ENCODE assay signal across 25 cellular contexts in genomic region chr5:131630963-131631350, GRCh38. TPM values are rescaled to one million over a fixed set of nuclear protein-coding genes. Genes with fewer than 3 reads are reported as not detected.
DNase-seq lines count a peak whose midpoint lies in the region; ATAC-seq and TF ChIP-seq lines count a peak whose summit lies in the region.
"Had no signal": no experiment of that assay in that cellular context is flagged by ENCODE, and none has a peak within 500 bp of the region (broad histone marks: within the 10 kb centered on the region; RNA-seq: fewer than 3 reads in every experiment).

No MANE protein-coding gene starts in this region.

- peaks cover 19% of the 10 kb centered on the region for H3K4me1 Mint-ChIP-seq in MCF 10A (ENCODE audit: insufficient read depth, unreplicated experiment)

- TF ChIP-seq CTCF in mammary epithelial cell (conservative IDR thresholded peaks at IDR 0.05 in 1 of 2, IDR thresholded peaks at IDR 0.05 in 1 of 2; ENCODE audit: extremely low read depth in 1 of 2, insufficient read depth in 1 of 2, low read depth in 1 of 2, low read length in 2 of 2) (no peak), MCF 10A (IDR thresholded peaks at IDR 0.05; ENCODE audit: unreplicated experiment) (no peak), PC-9 (conservative IDR thresholded peaks at IDR 0.05) (no peak)

- H3K4me3 ChIP-seq in mammary epithelial cell (replicated peaks in 1 of 3; ENCODE audit: insufficient read depth in 1 of 3, low read depth in 2 of 3, low read length in 3 of 3), result no peak overlapping the region
- H3K4me3 ChIP-seq in PC-9, result no peak overlapping the region
- H3K4me3 ChIP-seq: ovary, right atrium auricular region, upper lobe of left lung had no signal

- BruUV-seq in mammary epithelial cell (replicated peaks; lab: Mats Ljungman, UMichigan) (no TSS peak), MCF 10A (replicated peaks; lab: Mats Ljungman, UMichigan) (no TSS peak), PC-9 (replicated peaks; lab: Mats Ljungman, UMichigan) (no TSS peak)

- no peak overlapping the region for H3K27ac Mint-ChIP-seq in MCF 10A (ENCODE audit: low read depth, unreplicated experiment)
- H3K27ac Mint-ChIP-seq: activated CD8-positive, alpha-beta T cell treated with anti-CD3 and anti-CD28 coated beads for 36 hours; activated naive CD8-positive, alpha-beta T cell treated with anti-CD3 and anti-CD28 coated beads, Interleukin-2, amount 50 U/mL, for 24 hours; B cell; effector memory CD8-positive, alpha-beta T cell had no signal

- POLR2A ChIA-PET in MCF 10A (lab: Yijun Ruan, JAX) (interaction anchor here (1.6 to 2.1 kb wide), 2 partner anchors 16 to 42 kb away, joined by 6 read pairs; no protein-coding TSS in a partner anchor), PC-9 (lab: Charles Lee; ENCODE audit: unreplicated experiment) (no interaction called here)

- peak overlapping the region; percentile 36 for H3K4me2 ChIP-seq in mammary epithelial cell (ENCODE audit: insufficient read depth, low read depth, low read length)
- 0 out of 2 replicates have a peak overlapping the region, but pooled peaks have one; percentile 12 for H3K4me2 ChIP-seq in PC-9

- CTCF ChIA-PET in mammary epithelial cell (lab: Charles Lee; ENCODE audit: low non-redundant PET) (no interaction called here), MCF 10A (lab: Yijun Ruan, JAX) (interaction anchor here (3.7 kb wide), 1 partner anchor 41 kb away, joined by 22 read pairs; no protein-coding TSS in a partner anchor), PC-9 (lab: Charles Lee) (no interaction called here)

- H3K36me3 Mint-ChIP-seq in MCF 10A (ENCODE audit: insufficient read depth, unreplicated experiment), result peaks cover 19% of the 10 kb centered on the region

- H3K9me3 ChIP-seq in mammary epithelial cell (replicated peaks; ENCODE audit: insufficient read depth, low read length) (no peaks in the 10 kb centered on the region), PC-9 (ENCODE audit: insufficient read depth, low read depth) (no peaks in the 10 kb centered on the region)
- H3K9me3 ChIP-seq: ovary, right atrium auricular region, upper lobe of left lung had no signal

- DNase-seq in mammary epithelial cell (peak; percentile 12), MCF 10A (ENCODE audit: unreplicated experiment) (no peak), PC-9 (no peak), epithelial cell of prostate (ENCODE audit: low read depth, low spot score) (no peak), superior temporal gyrus (ENCODE audit: extremely low spot score) (peak; percentile 36), iPS-NIHi11 (ENCODE audit: low spot score) (no peak)
- DNase-seq: 8988T; activated CD8-positive, alpha-beta T cell treated with anti-CD3 and anti-CD28 coated beads for 36 hours; activated effector memory CD4-positive, alpha-beta T cell treated with anti-CD3 and anti-CD28 coated beads, Interleukin-2, amount 50 U/mL, for 16 hours; activated naive CD8-positive, alpha-beta T cell treated with anti-CD3 and anti-CD28 coated beads, Interleukin-2, amount 50 U/mL, for 24 hours; activated T-cell treated with anti-CD3 and anti-CD28 coated beads for 4 hours; brain microvascular endothelial cell; effector memory CD8-positive, alpha-beta T cell; glutamatergic neuron; left colon; naive thymus-derived CD8-positive, alpha-beta T cell; NCI-H1417 treated with DMSO at 0.1 percent for 48 hours; NCI-H510A; ovary; T-helper 9 cell; upper lobe of left lung had no signal

- no peak overlapping the region for H3K4me3 Mint-ChIP-seq in MCF 10A (ENCODE audit: unreplicated experiment)
- H3K4me3 Mint-ChIP-seq: activated CD8-positive, alpha-beta T cell treated with anti-CD3 and anti-CD28 coated beads for 36 hours; activated naive CD8-positive, alpha-beta T cell treated with anti-CD3 and anti-CD28 coated beads, Interleukin-2, amount 50 U/mL, for 24 hours; B cell; effector memory CD8-positive, alpha-beta T cell had no signal

- intact Hi-C loops in mammary epithelial cell (cut with micrococcal nuclease) (no loop called here), MCF 10A (cut with micrococcal nuclease) (no loop called here), PC-9 (cut with micrococcal nuclease; ENCODE audit: unreplicated experiment) (loop anchor here (10.0 kb wide), 1 partner anchor 466 kb away; the partner anchor contains the start of gene HINT1)

- no peak for ATAC-seq in GM18505 (IDR thresholded peaks at IDR 0.05; ENCODE audit: unreplicated experiment)
- ATAC-seq in HG03139 (IDR thresholded peaks at IDR 0.05; ENCODE audit: unreplicated experiment), result no peak
- ATAC-seq: activated CD8-positive, alpha-beta T cell treated with anti-CD3 and anti-CD28 coated beads for 36 hours; activated naive CD8-positive, alpha-beta T cell treated with anti-CD3 and anti-CD28 coated beads, Interleukin-2, amount 50 U/mL, for 24 hours; effector memory CD8-positive, alpha-beta T cell; naive thymus-derived CD8-positive, alpha-beta T cell had no signal

- H3F3A ChIP-seq in PC-9 (ENCODE audit: insufficient read depth, low read depth), result peaks cover 6% of the 10 kb centered on the region

- dilution Hi-C loops in mammary epithelial cell (cut with HindIII; ENCODE audit: low sequenced_read_pairs), result no loop called here

- H3K79me2 ChIP-seq in mammary epithelial cell (ENCODE audit: insufficient read depth, low read length) (peaks cover 90% of the 10 kb centered on the region), PC-9 (ENCODE audit: low read depth) (peaks cover 90% of the 10 kb centered on the region)

- WGBS in mammary epithelial cell (ENCODE audit: low coverage, missing lambda C conversion rate), result 98% methylated on average over 4 of the region's 4 CpGs

- H3K4me1 ChIP-seq in mammary epithelial cell (ENCODE audit: insufficient read depth, low read length) (peaks cover 30% of the 10 kb centered on the region), PC-9 (replicated peaks; ENCODE audit: insufficient read depth) (peaks cover 23% of the 10 kb centered on the region; the same call in 1 of the 2 replicates)

- no peaks in the 10 kb centered on the region for H3K27me3 ChIP-seq in mammary epithelial cell (ENCODE audit: insufficient read depth, low read length)
- no peaks in the 10 kb centered on the region for H3K27me3 ChIP-seq in PC-9 (ENCODE audit: insufficient read depth, low read depth)
- H3K27me3 ChIP-seq: brain microvascular endothelial cell, ovary, right atrium auricular region, upper lobe of left lung had no signal

- in situ Hi-C loops in mammary epithelial cell (cut with MboI; ENCODE audit: low sequenced_read_pairs in 2 of 2), result no loop called here

- H3K9me3 Mint-ChIP-seq in MCF 10A (ENCODE audit: unreplicated experiment), result peaks cover 7% of the 10 kb centered on the region
- H3K9me3 Mint-ChIP-seq: activated naive CD8-positive, alpha-beta T cell treated with anti-CD3 and anti-CD28 coated beads, Interleukin-2, amount 50 U/mL, for 24 hours; effector memory CD8-positive, alpha-beta T cell; naive thymus-derived CD8-positive, alpha-beta T cell had no signal

- no peaks in the 10 kb centered on the region for H3K27me3 Mint-ChIP-seq in MCF 10A (ENCODE audit: insufficient read depth, unreplicated experiment)
- H3K27me3 Mint-ChIP-seq: activated CD8-positive, alpha-beta T cell treated with anti-CD3 and anti-CD28 coated beads for 36 hours; activated naive CD8-positive, alpha-beta T cell treated with anti-CD3 and anti-CD28 coated beads, Interleukin-2, amount 50 U/mL, for 24 hours; B cell; effector memory CD8-positive, alpha-beta T cell had no signal

- no peaks in the 10 kb centered on the region for H3K9me2 ChIP-seq in PC-9 (ENCODE audit: insufficient read depth)

- no peaks in the 10 kb centered on the region for H3K36me3 ChIP-seq in mammary epithelial cell (ENCODE audit: insufficient read depth, low read length)
- no peaks in the 10 kb centered on the region; the same call in 1 of the 2 replicates for H3K36me3 ChIP-seq in PC-9 (ENCODE audit: low read depth)
- H3K36me3 ChIP-seq: brain microvascular endothelial cell, ovary, right atrium auricular region, upper lobe of left lung had no signal

- no peak overlapping the region for H3K9ac ChIP-seq in mammary epithelial cell (ENCODE audit: insufficient read depth, low read length)

- H3K27ac ChIP-seq in mammary epithelial cell (ENCODE audit: insufficient read depth, low read depth, low read length), result peak overlapping the region; percentile 39
- no peak overlapping the region for H3K27ac ChIP-seq in PC-9
- peak overlapping the region; percentile 81 for H3K27ac ChIP-seq in epithelial cell of prostate
- H3K27ac ChIP-seq: brain microvascular endothelial cell, ovary, right atrium auricular region, upper lobe of left lung had no signal

- H4K20me1 ChIP-seq in mammary epithelial cell (ENCODE audit: insufficient read depth, low read length), result no peaks in the 10 kb centered on the region
- peaks cover 15% of the 10 kb centered on the region for H4K20me1 ChIP-seq in PC-9 (ENCODE audit: insufficient read depth)

- H2AFZ ChIP-seq in mammary epithelial cell (ENCODE audit: low read depth, low read length), result no peak overlapping the region
- H2AFZ ChIP-seq in PC-9, result no peak overlapping the region

- TF ChIP-seq POLR2A in GM18505 (IDR thresholded peaks at IDR 0.05; ENCODE audit: borderline replicate concordance, extremely low read depth, insufficient read depth, insufficient read length), result no peak

RNA-seq across cellular contexts. Expression of gene RAPGEF6, which starts 4.1 kb away (rescaled TPM):
- 10 to 100 TPM; 14.4 to 14.8 TPM for total RNA-seq in mammary epithelial cell
- polyA plus RNA-seq in mammary epithelial cell, result 5.6 TPM
- 45.4 TPM for polyA minus RNA-seq in mammary epithelial cell
- 20.5 and 23.4 TPM in 2 replicates for total RNA-seq in MCF 10A (2022)
- total RNA-seq in PC-9 (2021), result 17.1 and 21.9 TPM in 2 replicates

Comparison
In these comparisons a context has a peak if more than half of its experiments do, and no peak if none do; other contexts are left out.
1. DNase-seq: peak in mammary epithelial cell (single experiment) and superior temporal gyrus (single experiment); none in MCF 10A (single experiment), PC-9 (0 of 2), epithelial cell of prostate (single experiment) and iPS-NIHi11 (single experiment).